1 cellular context compared by ENCODE assay signal in the genomic region with DNA sequence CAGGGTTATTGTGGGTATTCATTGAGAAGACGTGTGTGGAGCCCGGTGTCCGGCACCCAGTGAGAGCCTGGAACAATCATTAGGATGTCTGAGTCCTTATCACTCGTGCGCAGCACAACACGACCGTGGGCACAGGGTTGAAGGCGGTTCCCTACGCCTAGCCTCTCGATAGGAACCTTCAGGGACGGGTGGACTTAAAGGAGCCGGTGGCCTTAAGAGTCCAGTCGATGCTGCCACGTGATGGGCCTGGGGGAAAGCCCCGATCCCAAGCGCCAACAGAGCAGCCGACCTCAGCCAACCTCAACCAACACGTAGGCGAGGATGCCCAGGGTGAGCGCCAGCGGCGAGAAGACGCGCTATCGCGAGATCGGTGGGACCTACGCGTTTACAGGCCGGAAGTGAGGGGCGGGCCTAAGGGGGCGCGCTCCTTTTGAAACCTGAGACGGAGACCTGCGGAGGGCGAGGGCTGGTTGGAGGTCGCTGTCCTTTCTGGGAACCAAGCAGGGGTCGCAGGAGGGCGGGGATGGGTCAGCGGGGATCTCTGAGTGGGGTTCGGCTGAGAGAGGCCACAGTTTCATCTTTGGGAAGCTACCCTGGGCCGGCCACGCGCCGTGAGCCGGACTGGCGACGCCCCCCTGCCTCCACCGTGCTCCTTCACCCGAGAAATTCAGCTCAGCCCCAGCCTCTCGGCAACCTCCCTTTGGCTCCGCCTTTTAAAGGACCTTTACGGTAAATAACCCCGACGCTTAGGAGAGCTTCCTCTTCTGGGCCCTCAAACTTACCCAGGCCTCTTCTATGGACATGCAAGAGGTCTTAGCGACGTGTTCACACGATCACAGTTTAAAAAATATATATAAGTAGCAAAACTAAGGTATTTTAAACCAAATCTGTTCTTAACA.
TF ChIP-seq lines count a peak whose summit lies in the region.

No MANE protein-coding gene starts in this region.

TF ChIP-seq in HEK293, 187 proteins besides CTCF, POLR2A, EP300 and RAD21 (continued from another document and continues in another):
- TF ChIP-seq ZBTB1 (tag by site-specific recombination; IDR thresholded peaks at IDR 0.05) (no peak), EGR2 (tag by site-specific recombination; IDR thresholded peaks at IDR 0.05; ENCODE audit: low read depth) (peak; percentile 67), ZNF629 (tag by site-specific recombination; IDR thresholded peaks at IDR 0.05) (peak; percentile 71), ZNF211 (tag by site-specific recombination; IDR thresholded peaks at IDR 0.05; ENCODE audit: low read depth) (no peak), MYNN (tag by site-specific recombination; IDR thresholded peaks at IDR 0.05; ENCODE audit: borderline replicate concordance) (no peak), ZBTB48 (tag by site-specific recombination; IDR thresholded peaks at IDR 0.05) (peak; percentile 28; the same call in 1 of the 2 replicates), ZNF768 (tag by site-specific recombination; IDR thresholded peaks at IDR 0.05) (no peak), ZXDB (tag by site-specific recombination; IDR thresholded peaks at IDR 0.05) (peak; percentile 88), ZNF585B (tag by site-specific recombination; IDR thresholded peaks at IDR 0.05) (no peak), IKZF3 (tag by site-specific recombination; IDR thresholded peaks at IDR 0.05) (no peak), ZNF140 (tag by site-specific recombination; IDR thresholded peaks at IDR 0.05) (peak; percentile 27; the same call in 1 of the 2 replicates), MZF1 (tag by site-specific recombination; IDR thresholded peaks at IDR 0.05; ENCODE audit: borderline replicate concordance) (no peak), ZNF274 (IDR thresholded peaks at IDR 0.05; ENCODE audit: low read length) (no peak), ZNF274 (tag by site-specific recombination; IDR thresholded peaks at IDR 0.05; ENCODE audit: borderline replicate concordance) (no peak), BCL11B (tag by site-specific recombination; IDR thresholded peaks at IDR 0.05; ENCODE audit: low read depth) (no peak), ZNF664 (tag by site-specific recombination; IDR thresholded peaks at IDR 0.05) (no peak), ZNF335 (tag by site-specific recombination; conservative IDR thresholded peaks at IDR 0.05) (peak; percentile 59), ZNF837 (tag by site-specific recombination; IDR thresholded peaks at IDR 0.05) (no peak), KLF8 (tag by site-specific recombination; IDR thresholded peaks at IDR 0.05) (peak; percentile 88), ZNF48 (tag by site-specific recombination; IDR thresholded peaks at IDR 0.05) (no peak), OVOL3 (tag by site-specific recombination; IDR thresholded peaks at IDR 0.05) (no peak), ZNF214 (tag by site-specific recombination; IDR thresholded peaks at IDR 0.05; ENCODE audit: borderline replicate concordance) (no peak), ZNF792 (tag by site-specific recombination; IDR thresholded peaks at IDR 0.05) (peak; percentile 13; the same call in 1 of the 2 replicates), ZBTB7A (tag by site-specific recombination; IDR thresholded peaks at IDR 0.05; ENCODE audit: low read depth) (peak; percentile 84), YY1 (tag by site-specific recombination; IDR thresholded peaks at IDR 0.05) (no peak), ZNF132 (tag by site-specific recombination; IDR thresholded peaks at IDR 0.05; ENCODE audit: borderline replicate concordance) (no peak), ZNF777 (tag by site-specific recombination; IDR thresholded peaks at IDR 0.05; ENCODE audit: borderline replicate concordance) (no peak), KLF1 (tag by site-specific recombination; IDR thresholded peaks at IDR 0.05) (peak; percentile 76), ZNF174 (tag by site-specific recombination; IDR thresholded peaks at IDR 0.05) (no peak), ZNF76 (tag by site-specific recombination; IDR thresholded peaks at IDR 0.05; ENCODE audit: borderline replicate concordance, low read depth) (peak; percentile 31; the same call in 1 of the 2 replicates), TCF7L2 (IDR thresholded peaks at IDR 0.05; ENCODE audit: borderline replicate concordance, low read depth, low read length) (peak; percentile 100), ZBTB17 (tag by site-specific recombination; IDR thresholded peaks at IDR 0.05) (peak; percentile 57; the same call in 1 of the 2 replicates)
- TF ChIP-seq, protein P1, sequence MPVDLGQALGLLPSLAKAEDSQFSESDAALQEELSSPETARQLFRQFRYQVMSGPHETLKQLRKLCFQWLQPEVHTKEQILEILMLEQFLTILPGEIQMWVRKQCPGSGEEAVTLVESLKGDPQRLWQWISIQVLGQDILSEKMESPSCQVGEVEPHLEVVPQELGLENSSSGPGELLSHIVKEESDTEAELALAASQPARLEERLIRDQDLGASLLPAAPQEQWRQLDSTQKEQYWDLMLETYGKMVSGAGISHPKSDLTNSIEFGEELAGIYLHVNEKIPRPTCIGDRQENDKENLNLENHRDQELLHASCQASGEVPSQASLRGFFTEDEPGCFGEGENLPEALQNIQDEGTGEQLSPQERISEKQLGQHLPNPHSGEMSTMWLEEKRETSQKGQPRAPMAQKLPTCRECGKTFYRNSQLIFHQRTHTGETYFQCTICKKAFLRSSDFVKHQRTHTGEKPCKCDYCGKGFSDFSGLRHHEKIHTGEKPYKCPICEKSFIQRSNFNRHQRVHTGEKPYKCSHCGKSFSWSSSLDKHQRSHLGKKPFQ (tag by site-specific recombination; IDR thresholded peaks at IDR 0.05): no peak; the same call in 1 of the 2 replicates
- TF ChIP-seq, protein P2, sequence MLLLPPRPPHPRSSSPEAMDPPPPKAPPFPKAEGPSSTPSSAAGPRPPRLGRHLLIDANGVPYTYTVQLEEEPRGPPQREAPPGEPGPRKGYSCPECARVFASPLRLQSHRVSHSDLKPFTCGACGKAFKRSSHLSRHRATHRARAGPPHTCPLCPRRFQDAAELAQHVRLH (tag by site-specific recombination; IDR thresholded peaks at IDR 0.05): peak; percentile 36; the same call in 1 of the 2 replicates
- TF ChIP-seq, protein P3, sequence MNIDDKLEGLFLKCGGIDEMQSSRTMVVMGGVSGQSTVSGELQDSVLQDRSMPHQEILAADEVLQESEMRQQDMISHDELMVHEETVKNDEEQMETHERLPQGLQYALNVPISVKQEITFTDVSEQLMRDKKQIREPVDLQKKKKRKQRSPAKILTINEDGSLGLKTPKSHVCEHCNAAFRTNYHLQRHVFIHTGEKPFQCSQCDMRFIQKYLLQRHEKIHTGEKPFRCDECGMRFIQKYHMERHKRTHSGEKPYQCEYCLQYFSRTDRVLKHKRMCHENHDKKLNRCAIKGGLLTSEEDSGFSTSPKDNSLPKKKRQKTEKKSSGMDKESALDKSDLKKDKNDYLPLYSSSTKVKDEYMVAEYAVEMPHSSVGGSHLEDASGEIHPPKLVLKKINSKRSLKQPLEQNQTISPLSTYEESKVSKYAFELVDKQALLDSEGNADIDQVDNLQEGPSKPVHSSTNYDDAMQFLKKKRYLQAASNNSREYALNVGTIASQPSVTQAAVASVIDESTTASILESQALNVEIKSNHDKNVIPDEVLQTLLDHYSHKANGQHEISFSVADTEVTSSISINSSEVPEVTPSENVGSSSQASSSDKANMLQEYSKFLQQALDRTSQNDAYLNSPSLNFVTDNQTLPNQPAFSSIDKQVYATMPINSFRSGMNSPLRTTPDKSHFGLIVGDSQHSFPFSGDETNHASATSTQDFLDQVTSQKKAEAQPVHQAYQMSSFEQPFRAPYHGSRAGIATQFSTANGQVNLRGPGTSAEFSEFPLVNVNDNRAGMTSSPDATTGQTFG (tag by site-specific recombination; IDR thresholded peaks at IDR 0.05; ENCODE audit: borderline replicate concordance): no peak
- TF ChIP-seq, protein P4, sequence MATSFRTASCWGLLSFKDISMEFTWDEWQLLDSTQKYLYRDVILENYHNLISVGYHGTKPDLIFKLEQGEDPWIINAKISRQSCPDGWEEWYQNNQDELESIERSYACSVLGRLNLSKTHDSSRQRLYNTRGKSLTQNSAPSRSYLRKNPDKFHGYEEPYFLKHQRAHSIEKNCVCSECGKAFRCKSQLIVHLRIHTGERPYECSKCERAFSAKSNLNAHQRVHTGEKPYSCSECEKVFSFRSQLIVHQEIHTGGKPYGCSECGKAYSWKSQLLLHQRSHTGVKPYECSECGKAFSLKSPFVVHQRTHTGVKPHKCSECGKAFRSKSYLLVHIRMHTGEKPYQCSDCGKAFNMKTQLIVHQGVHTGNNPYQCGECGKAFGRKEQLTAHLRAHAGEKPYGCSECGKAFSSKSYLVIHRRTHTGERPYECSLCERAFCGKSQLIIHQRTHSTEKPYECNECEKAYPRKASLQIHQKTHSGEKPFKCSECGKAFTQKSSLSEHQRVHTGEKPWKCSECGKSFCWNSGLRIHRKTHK (tag by site-specific recombination; IDR thresholded peaks at IDR 0.05): no peak
- TF ChIP-seq, protein P5, sequence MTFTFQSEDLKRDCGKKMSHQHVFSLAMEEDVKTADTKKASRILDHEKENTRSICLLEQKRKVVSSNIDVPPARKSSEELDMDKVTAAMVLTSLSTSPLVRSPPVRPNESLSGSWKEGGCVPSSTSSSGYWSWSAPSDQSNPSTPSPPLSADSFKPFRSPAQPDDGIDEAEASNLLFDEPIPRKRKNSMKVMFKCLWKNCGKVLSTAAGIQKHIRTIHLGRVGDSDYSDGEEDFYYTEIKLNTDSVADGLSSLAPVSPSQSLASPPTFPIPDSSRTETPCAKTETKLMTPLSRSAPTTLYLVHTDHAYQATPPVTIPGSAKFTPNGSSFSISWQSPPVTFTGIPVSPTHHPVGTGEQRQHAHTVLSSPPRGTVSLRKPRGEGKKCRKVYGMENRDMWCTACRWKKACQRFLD (tag by site-specific recombination; IDR thresholded peaks at IDR 0.05): no peak
- TF ChIP-seq, protein P6, sequence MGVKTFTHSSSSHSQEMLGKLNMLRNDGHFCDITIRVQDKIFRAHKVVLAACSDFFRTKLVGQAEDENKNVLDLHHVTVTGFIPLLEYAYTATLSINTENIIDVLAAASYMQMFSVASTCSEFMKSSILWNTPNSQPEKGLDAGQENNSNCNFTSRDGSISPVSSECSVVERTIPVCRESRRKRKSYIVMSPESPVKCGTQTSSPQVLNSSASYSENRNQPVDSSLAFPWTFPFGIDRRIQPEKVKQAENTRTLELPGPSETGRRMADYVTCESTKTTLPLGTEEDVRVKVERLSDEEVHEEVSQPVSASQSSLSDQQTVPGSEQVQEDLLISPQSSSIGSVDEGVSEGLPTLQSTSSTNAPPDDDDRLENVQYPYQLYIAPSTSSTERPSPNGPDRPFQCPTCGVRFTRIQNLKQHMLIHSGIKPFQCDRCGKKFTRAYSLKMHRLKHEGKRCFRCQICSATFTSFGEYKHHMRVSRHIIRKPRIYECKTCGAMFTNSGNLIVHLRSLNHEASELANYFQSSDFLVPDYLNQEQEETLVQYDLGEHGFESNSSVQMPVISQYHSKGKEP (tag by site-specific recombination; IDR thresholded peaks at IDR 0.05): no peak
- TF ChIP-seq, protein P7, sequence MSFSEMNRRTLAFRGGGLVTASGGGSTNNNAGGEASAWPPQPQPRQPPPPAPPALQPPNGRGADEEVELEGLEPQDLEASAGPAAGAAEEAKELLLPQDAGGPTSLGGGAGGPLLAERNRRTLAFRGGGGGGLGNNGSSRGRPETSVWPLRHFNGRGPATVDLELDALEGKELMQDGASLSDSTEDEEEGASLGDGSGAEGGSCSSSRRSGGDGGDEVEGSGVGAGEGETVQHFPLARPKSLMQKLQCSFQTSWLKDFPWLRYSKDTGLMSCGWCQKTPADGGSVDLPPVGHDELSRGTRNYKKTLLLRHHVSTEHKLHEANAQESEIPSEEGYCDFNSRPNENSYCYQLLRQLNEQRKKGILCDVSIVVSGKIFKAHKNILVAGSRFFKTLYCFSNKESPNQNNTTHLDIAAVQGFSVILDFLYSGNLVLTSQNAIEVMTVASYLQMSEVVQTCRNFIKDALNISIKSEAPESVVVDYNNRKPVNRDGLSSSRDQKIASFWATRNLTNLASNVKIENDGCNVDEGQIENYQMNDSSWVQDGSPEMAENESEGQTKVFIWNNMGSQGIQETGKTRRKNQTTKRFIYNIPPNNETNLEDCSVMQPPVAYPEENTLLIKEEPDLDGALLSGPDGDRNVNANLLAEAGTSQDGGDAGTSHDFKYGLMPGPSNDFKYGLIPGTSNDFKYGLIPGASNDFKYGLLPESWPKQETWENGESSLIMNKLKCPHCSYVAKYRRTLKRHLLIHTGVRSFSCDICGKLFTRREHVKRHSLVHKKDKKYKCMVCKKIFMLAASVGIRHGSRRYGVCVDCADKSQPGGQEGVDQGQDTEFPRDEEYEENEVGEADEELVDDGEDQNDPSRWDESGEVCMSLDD (tag by site-specific recombination; IDR thresholded peaks at IDR 0.05): peak; percentile 63
- TF ChIP-seq, protein P8, sequence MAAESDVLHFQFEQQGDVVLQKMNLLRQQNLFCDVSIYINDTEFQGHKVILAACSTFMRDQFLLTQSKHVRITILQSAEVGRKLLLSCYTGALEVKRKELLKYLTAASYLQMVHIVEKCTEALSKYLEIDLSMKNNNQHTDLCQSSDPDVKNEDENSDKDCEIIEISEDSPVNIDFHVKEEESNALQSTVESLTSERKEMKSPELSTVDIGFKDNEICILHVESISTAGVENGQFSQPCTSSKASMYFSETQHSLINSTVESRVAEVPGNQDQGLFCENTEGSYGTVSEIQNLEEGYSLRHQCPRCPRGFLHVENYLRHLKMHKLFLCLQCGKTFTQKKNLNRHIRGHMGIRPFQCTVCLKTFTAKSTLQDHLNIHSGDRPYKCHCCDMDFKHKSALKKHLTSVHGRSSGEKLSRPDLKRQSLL (tag by site-specific recombination; IDR thresholded peaks at IDR 0.05): peak; percentile 29; the same call in 1 of the 2 replicates
- TF ChIP-seq, protein P9, sequence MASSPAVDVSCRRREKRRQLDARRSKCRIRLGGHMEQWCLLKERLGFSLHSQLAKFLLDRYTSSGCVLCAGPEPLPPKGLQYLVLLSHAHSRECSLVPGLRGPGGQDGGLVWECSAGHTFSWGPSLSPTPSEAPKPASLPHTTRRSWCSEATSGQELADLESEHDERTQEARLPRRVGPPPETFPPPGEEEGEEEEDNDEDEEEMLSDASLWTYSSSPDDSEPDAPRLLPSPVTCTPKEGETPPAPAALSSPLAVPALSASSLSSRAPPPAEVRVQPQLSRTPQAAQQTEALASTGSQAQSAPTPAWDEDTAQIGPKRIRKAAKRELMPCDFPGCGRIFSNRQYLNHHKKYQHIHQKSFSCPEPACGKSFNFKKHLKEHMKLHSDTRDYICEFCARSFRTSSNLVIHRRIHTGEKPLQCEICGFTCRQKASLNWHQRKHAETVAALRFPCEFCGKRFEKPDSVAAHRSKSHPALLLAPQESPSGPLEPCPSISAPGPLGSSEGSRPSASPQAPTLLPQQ (tag by site-specific recombination; IDR thresholded peaks at IDR 0.05): 0 out of 2 replicates have a peak, but pooled peaks have one; percentile 50
